ENCODE assay signal across 13 cellular contexts in genomic region chrX:154047266-154047665, GRCh38. TPM values are rescaled to one million over a fixed set of nuclear protein-coding genes. Genes with fewer than 3 reads are reported as not detected.
DNase-seq lines count a peak whose midpoint lies in the region; ATAC-seq, FAIRE-seq and TF ChIP-seq lines count a peak whose summit lies in the region.
"Had no signal": no experiment of that assay in that cellular context is flagged by ENCODE, and none has a peak within 500 bp of the region (broad histone marks: within the 10 kb centered on the region; RNA-seq: fewer than 3 reads in every experiment).

No MANE protein-coding gene starts in this region.

- TF ChIP-seq EP300 in K562 (IDR thresholded peaks at IDR 0.05; ENCODE audit: low read length): no peak

- TF ChIP-seq POLR2A in K562 (conservative IDR thresholded peaks at IDR 0.05): no peak

- H3K79me2 ChIP-seq in K562 (ENCODE audit: control insufficient read depth, insufficient read depth, low read length): peaks cover 93% of the 10 kb centered on the region

- intact Hi-C loops in K562 (cut with micrococcal nuclease) (no loop called here), tibial artery (cut with DNase I; ENCODE audit: low total_unique reads) (no loop called here)

- no peak overlapping the region for H3K4me2 ChIP-seq in K562 (ENCODE audit: insufficient read depth, low read length)

- no peak for DNase-seq in activated naive CD8-positive, alpha-beta T cell treated with anti-CD3 and anti-CD28 coated beads, Interleukin-2, amount 50 U/mL, for 24 hours
- DNase-seq in K562 (ENCODE audit: extremely low read depth in 1 of 4, low spot score in 3 of 4) (peak in 1 of 4 experiments; percentile 33), tibial artery (no peak), CD1c-positive myeloid dendritic cell (ENCODE audit: extremely low spot score) (no peak)
- DNase-seq: activated T-cell treated with anti-CD3 and anti-CD28 coated beads, Interleukin-2, amount 50 U/mL, for 48 hours; NCI-H2171 had no signal

- in situ Hi-C loops in K562 (cut with MboI): no loop called here

- H3K27me3 ChIP-seq in K562 (ENCODE audit: control insufficient read depth in 2 of 2, insufficient read depth in 2 of 2, low read length in 2 of 2) (no peaks in the 10 kb centered on the region), mucosa of rectum (ENCODE audit: control insufficient read depth in 2 of 2, insufficient read depth in 2 of 2, low read length in 2 of 2) (peaks cover 0 to 8% of the 10 kb centered on the region in 2 donors), tibial artery (no peaks in the 10 kb centered on the region)

- no peak for ATAC-seq in activated naive CD8-positive, alpha-beta T cell treated with anti-CD3 and anti-CD28 coated beads, Interleukin-2, amount 50 U/mL, for 24 hours
- peak; percentile 42; the same call in 2 of the 3 replicates for ATAC-seq in K562
- ATAC-seq in GM19455 (IDR thresholded peaks at IDR 0.05; ENCODE audit: unreplicated experiment): no peak
- no peak for ATAC-seq in GM21717 (IDR thresholded peaks at IDR 0.05; ENCODE audit: unreplicated experiment)

- H3K4me1 ChIP-seq in K562 (replicated peaks in 1 of 2; ENCODE audit: control insufficient read depth in 2 of 2, insufficient read depth in 2 of 2, low read length in 2 of 2) (peaks cover 9 to 16% of the 10 kb centered on the region in 2 experiments; a peak in 3 of 5 replicates), mucosa of rectum (ENCODE audit: control insufficient read depth in 2 of 2, insufficient read depth in 2 of 2, low read length in 2 of 2) (peaks cover 0 to 6% of the 10 kb centered on the region in 2 donors), tibial artery (peaks cover 0 to 98% (median 55%) of the 10 kb centered on the region in 4 donors)

- H3K9me3 Mint-ChIP-seq in activated naive CD8-positive, alpha-beta T cell (ENCODE audit: low read depth): no peaks in the 10 kb centered on the region
- no peaks in the 10 kb centered on the region for H3K9me3 Mint-ChIP-seq in activated naive CD8-positive, alpha-beta T cell treated with anti-CD3 and anti-CD28 coated beads, Interleukin-2, amount 50 U/mL, for 24 hours
- H3K9me3 Mint-ChIP-seq: type B pancreatic cell had no signal

- no peak overlapping the region for H3K27ac ChIP-seq in K562 (ENCODE audit: extremely low read depth, low read depth, low read length)
- H3K27ac ChIP-seq in mucosa of rectum (ENCODE audit: low read depth in 2 of 2, low read length in 2 of 2): peak overlapping the region; percentile 6 to 10
- peak overlapping the region; percentile 41 to 53 for H3K27ac ChIP-seq in tibial artery

- H3K27me3 Mint-ChIP-seq in activated naive CD8-positive, alpha-beta T cell: no peaks in the 10 kb centered on the region
- H3K27me3 Mint-ChIP-seq in activated naive CD8-positive, alpha-beta T cell treated with anti-CD3 and anti-CD28 coated beads, Interleukin-2, amount 50 U/mL, for 24 hours: no peaks in the 10 kb centered on the region
- H3K27me3 Mint-ChIP-seq: type B pancreatic cell had no signal

- WGBS in K562 (ENCODE audit: insufficient coverage, low coverage, missing lambda C conversion rate): 35% methylated on average over 3 of the region's 3 CpGs

- H3K27ac Mint-ChIP-seq in activated naive CD8-positive, alpha-beta T cell: peak overlapping the region; percentile 84
- no peak overlapping the region for H3K27ac Mint-ChIP-seq in activated naive CD8-positive, alpha-beta T cell treated with anti-CD3 and anti-CD28 coated beads, Interleukin-2, amount 50 U/mL, for 24 hours
- H3K27ac Mint-ChIP-seq: type B pancreatic cell had no signal

- no peak overlapping the region for H3K4me3 Mint-ChIP-seq in activated naive CD8-positive, alpha-beta T cell
- no peak overlapping the region for H3K4me3 Mint-ChIP-seq in activated naive CD8-positive, alpha-beta T cell treated with anti-CD3 and anti-CD28 coated beads, Interleukin-2, amount 50 U/mL, for 24 hours
- H3K4me3 Mint-ChIP-seq: type B pancreatic cell had no signal

- POLR2A ChIA-PET in K562 (lab: Yijun Ruan, JAX): interaction anchor here (0.7 kb wide), 1 partner anchor 349 kb away, joined by 3 read pairs; no protein-coding TSS in a partner anchor

- no peak overlapping the region for H2AFZ ChIP-seq in K562 (ENCODE audit: low read depth, low read length)
- H2AFZ ChIP-seq: parathyroid adenoma had no signal

- CTCF ChIA-PET in K562 (lab: Yijun Ruan, JAX; ENCODE audit: low intra/inter-chr PET ratio): no interaction called here

- H3K4me1 Mint-ChIP-seq in activated naive CD8-positive, alpha-beta T cell (ENCODE audit: low read depth): peaks cover 35% of the 10 kb centered on the region
- peaks cover 31% of the 10 kb centered on the region for H3K4me1 Mint-ChIP-seq in activated naive CD8-positive, alpha-beta T cell treated with anti-CD3 and anti-CD28 coated beads, Interleukin-2, amount 50 U/mL, for 24 hours

- H3K4me3 ChIP-seq in K562 (no peak overlapping the region), mucosa of rectum (ENCODE audit: low read length in 2 of 2) (no peak overlapping the region), tibial artery (no peak overlapping the region)

- H3K9me3 ChIP-seq in K562 (replicated peaks; ENCODE audit: control insufficient read depth, insufficient read depth, low read depth, low read length) (no peaks in the 10 kb centered on the region), mucosa of rectum (ENCODE audit: control insufficient read depth in 2 of 2, low read length in 2 of 2) (no peaks in the 10 kb centered on the region), tibial artery (no peaks in the 10 kb centered on the region)

- H3K9me1 ChIP-seq in K562 (ENCODE audit: control insufficient read depth, insufficient read depth, low read length): peaks cover 4% of the 10 kb centered on the region

- peaks cover 78% of the 10 kb centered on the region for H3K36me3 ChIP-seq in K562 (ENCODE audit: control insufficient read depth, insufficient read depth, low read length)
- H3K36me3 ChIP-seq in mucosa of rectum (ENCODE audit: control insufficient read depth in 2 of 2, insufficient read depth in 2 of 2, low read length in 2 of 2): peaks cover 0 to 10% of the 10 kb centered on the region in 2 donors
- no peaks in the 10 kb centered on the region for H3K36me3 ChIP-seq in tibial artery

- FAIRE-seq in K562 (lab: Jason Lieb, UNC): no peak
- FAIRE-seq: GM18507 had no signal

- peak overlapping the region in 1 of 2 experiments; percentile 36; a peak in 1 of 4 replicates for H3K9ac ChIP-seq in K562 (ENCODE audit: insufficient read depth in 1 of 2, low read depth in 2 of 2, low read length in 2 of 2)
- H3K9ac ChIP-seq in mucosa of rectum (ENCODE audit: low read depth in 1 of 2, low read length in 2 of 2): no peak overlapping the region
- H3K9ac ChIP-seq: parathyroid adenoma had no signal

- TF ChIP-seq RAD21 in K562 (CRISPR knock-in tag; conservative IDR thresholded peaks at IDR 0.05 in 1 of 2, IDR thresholded peaks at IDR 0.05 in 1 of 2): no peak

- TF ChIP-seq CTCF in K562 (IDR thresholded peaks at IDR 0.05 in 2 of 3, conservative IDR thresholded peaks at IDR 0.05 in 1 of 3; ENCODE audit: insufficient read depth in 2 of 3, low read depth in 1 of 3, low read length in 3 of 3): no peak
- TF ChIP-seq CTCF in tibial artery (IDR thresholded peaks at IDR 0.05): no peak

- H3K36me3 Mint-ChIP-seq in activated naive CD8-positive, alpha-beta T cell: peaks cover 2% of the 10 kb centered on the region
- peaks cover 30% of the 10 kb centered on the region for H3K36me3 Mint-ChIP-seq in activated naive CD8-positive, alpha-beta T cell treated with anti-CD3 and anti-CD28 coated beads, Interleukin-2, amount 50 U/mL, for 24 hours (ENCODE audit: low read depth)

- no TSS peak for BruUV-seq in K562 (replicated peaks; lab: Mats Ljungman, UMichigan)

- peaks cover 16% of the 10 kb centered on the region for H4K20me1 ChIP-seq in K562 (replicated peaks; ENCODE audit: control insufficient read depth, insufficient read depth, low read length)

TF ChIP-seq in K562, 482 proteins besides CTCF, POLR2A, EP300 and RAD21 (continues in another document):
- TF ChIP-seq TCFL5 (CRISPR knock-in tag; conservative IDR thresholded peaks at IDR 0.05) (no peak), FOXP1 (CRISPR knock-in tag; IDR thresholded peaks at IDR 0.05) (no peak)

RNA-seq across cellular contexts. Expression of gene IRAK1, which starts 27.6 kb away (rescaled TPM):
- total RNA-seq in K562 (2011; cell fraction: chromatin; rRNA removed; ENCODE audit: low replicate concordance): 92.6 and 283 TPM in 2 replicates
- 241 and 247 TPM in 2 replicates for total RNA-seq in K562 (2011; cell fraction: nucleolus; rRNA removed)
- total RNA-seq in K562 (2011; cell fraction: nucleoplasm; rRNA removed): 125 and 132 TPM in 2 replicates
- total RNA-seq in K562 (2014; rRNA removed) (220 and 274 TPM in 2 replicates), K562 (2014; rRNA removed; fragmentation: Illumina TruSeq; extraction: Trizol) (52.2 and 68.1 TPM in 2 replicates), K562 (2015; rRNA removed; fragmentation: Illumina TruSeq; extraction: Trizol) (138 and 144 TPM in 2 replicates), K562 (2021) (260 and 261 TPM in 2 replicates)
- polyA plus RNA-seq in K562 (2011; rRNA removed) (91.6 and 104 TPM in 2 replicates), K562 (2014; fragmentation: Illumina TruSeq; extraction: Trizol) (78.9 and 128 TPM in 2 replicates), K562 (2014; fragmentation: Nextera tagmentation; extraction: Ambion mirVana) (10 to 100 TPM; 11.6 to 16.1 TPM), K562 (2014; rRNA removed) (177 and 184 TPM in 2 replicates)
- polyA plus RNA-seq in K562 (2011; cell fraction: cytosol; rRNA removed): 93.8 and 232 TPM in 2 replicates
- 88.5 and 119 TPM in 2 replicates for polyA plus RNA-seq in K562 (2011; cell fraction: nucleus; rRNA removed)
- polyA plus RNA-seq in K562 (2012): 223 and 331 TPM in 2 replicates
- polyA minus RNA-seq in K562 (2011; rRNA and poly(A)+ RNA removed): 49.2 and 97.3 TPM in 2 replicates
- 145 and 167 TPM in 2 replicates for polyA minus RNA-seq in K562 (2011; cell fraction: cytosol; rRNA and poly(A)+ RNA removed)
- 49.9 and 54.3 TPM in 2 replicates for polyA minus RNA-seq in K562 (2011; cell fraction: nucleus; rRNA and poly(A)+ RNA removed)

RNA-seq across cellular contexts. Expression of gene MECP2, which starts 50.3 kb away (rescaled TPM):
- 194 and 293 TPM in 2 replicates for total RNA-seq in K562 (2011; cell fraction: chromatin; rRNA removed; ENCODE audit: low replicate concordance)
- 88.6 and 110 TPM in 2 replicates for total RNA-seq in K562 (2011; cell fraction: nucleolus; rRNA removed)
- total RNA-seq in K562 (2011; cell fraction: nucleoplasm; rRNA removed): 202 and 316 TPM in 2 replicates
- total RNA-seq in K562 (2014; rRNA removed): 36.6 and 52.6 TPM in 2 replicates
- total RNA-seq in K562 (2014; rRNA removed; fragmentation: Illumina TruSeq; extraction: Trizol): 34.2 and 45.6 TPM in 2 replicates
- total RNA-seq in K562 (2015; rRNA removed; fragmentation: Illumina TruSeq; extraction: Trizol): 30.0 and 32.1 TPM in 2 replicates
- 48.1 and 50.9 TPM in 2 replicates for total RNA-seq in K562 (2021)
- 23.8 and 27.8 TPM in 2 replicates for polyA plus RNA-seq in K562 (2011; rRNA removed)
- 10.0 and 12.9 TPM in 2 replicates for polyA plus RNA-seq in K562 (2011; cell fraction: cytosol; rRNA removed)
- 28.1 and 31.4 TPM in 2 replicates for polyA plus RNA-seq in K562 (2011; cell fraction: nucleus; rRNA removed)
- polyA plus RNA-seq in K562 (2012): 21.0 and 24.8 TPM in 2 replicates
- 30.2 and 30.5 TPM in 2 replicates for polyA plus RNA-seq in K562 (2014; fragmentation: Illumina TruSeq; extraction: Trizol)
- polyA plus RNA-seq in K562 (2014; fragmentation: Nextera tagmentation; extraction: Ambion mirVana): 1 to 10 TPM; 2.1 to 2.3 TPM
- 32.7 and 33.0 TPM in 2 replicates for polyA plus RNA-seq in K562 (2014; rRNA removed)
- 54.3 and 62.1 TPM in 2 replicates for polyA minus RNA-seq in K562 (2011; rRNA and poly(A)+ RNA removed)
- 11.3 and 19.4 TPM in 2 replicates for polyA minus RNA-seq in K562 (2011; cell fraction: cytosol; rRNA and poly(A)+ RNA removed)
- polyA minus RNA-seq in K562 (2011; cell fraction: nucleus; rRNA and poly(A)+ RNA removed): 30.7 and 48.5 TPM in 2 replicates
